ENCODE assay signal across 8 cellular contexts in genomic region chr1:61157420-61157987, GRCh38.
DNase-seq lines count a peak whose midpoint lies in the region; ATAC-seq and TF ChIP-seq lines count a peak whose summit lies in the region.
"Had no signal": no experiment of that assay in that cellular context is flagged by ENCODE, and none has a peak within 500 bp of the region (broad histone marks: within the 10 kb centered on the region; RNA-seq: fewer than 3 reads in every experiment).

No MANE protein-coding gene starts in this region.

- intact Hi-C loops in right cardiac atrium (cut with DNase I) = no loop called here
- intact Hi-C loops in testis (cut with DNase I; ENCODE audit: low total_unique reads) = no loop called here

- H3K27me3 Mint-ChIP-seq in activated CD8-positive, alpha-beta T cell treated with anti-CD3 and anti-CD28 coated beads, Interleukin-2, amount 10 ng/mL, durations not matched to agents 7 days and 5 days (ENCODE audit: low read depth) = peaks cover 21% of the 10 kb centered on the region
- H3K27me3 Mint-ChIP-seq in CD8-positive, alpha-beta memory T cell = no peaks in the 10 kb centered on the region
- H3K27me3 Mint-ChIP-seq: stimulated activated naive CD8-positive, alpha-beta T cell treated with anti-CD3 and anti-CD28 coated beads, Interleukin-15, Interleukin-2, amounts not matched to agents 100 ng/mL and 50 ng/mL, for 24 hours had no signal

- TF ChIP-seq POLR2A in testis (IDR thresholded peaks at IDR 0.05) = no peak

- ATAC-seq in activated CD8-positive, alpha-beta T cell treated with anti-CD3 and anti-CD28 coated beads, Interleukin-2, amount 10 ng/mL, durations not matched to agents 7 days and 5 days = peak; percentile 68
- ATAC-seq in right cardiac atrium = peak; percentile 55 to 71
- ATAC-seq in activated CD4-positive, CD25-positive, alpha-beta regulatory T cell treated with anti-CD3 and anti-CD28 coated beads, Interleukin-2, amount 50 U/mL, for 24 hours = no peak
- no peak for ATAC-seq in HG03097 (IDR thresholded peaks at IDR 0.05; ENCODE audit: low FRiP score, unreplicated experiment)

- no peaks in the 10 kb centered on the region for H3K36me3 ChIP-seq in testis (ENCODE audit: low read depth, missing control alignments)
- no peaks in the 10 kb centered on the region for H3K36me3 ChIP-seq in CD8-positive, alpha-beta memory T cell (ENCODE audit: insufficient read depth, low read length)

- POLR2A ChIA-PET in activated CD8-positive, alpha-beta T cell treated with anti-CD3 and anti-CD28 coated beads, Interleukin-2, amount 10 ng/mL, durations not matched to agents 7 days and 5 days (lab: Charles Lee) = no interaction called here
- POLR2A ChIA-PET in CD8-positive, alpha-beta memory T cell (lab: Charles Lee) = no interaction called here

- H3K4me1 Mint-ChIP-seq in activated CD8-positive, alpha-beta T cell treated with anti-CD3 and anti-CD28 coated beads, Interleukin-2, amount 10 ng/mL, durations not matched to agents 7 days and 5 days (ENCODE audit: low read depth) = peaks cover 31% of the 10 kb centered on the region
- H3K4me1 Mint-ChIP-seq in CD8-positive, alpha-beta memory T cell = peaks cover 15 to 31% (median 24%) of the 10 kb centered on the region in 3 donors

- no peaks in the 10 kb centered on the region for H3K36me3 Mint-ChIP-seq in activated CD8-positive, alpha-beta T cell treated with anti-CD3 and anti-CD28 coated beads, Interleukin-2, amount 10 ng/mL, durations not matched to agents 7 days and 5 days (ENCODE audit: low read depth)
- H3K36me3 Mint-ChIP-seq in CD8-positive, alpha-beta memory T cell = peaks cover 0 to 2% (median 1%) of the 10 kb centered on the region in 3 donors

- H3K27ac Mint-ChIP-seq in activated CD8-positive, alpha-beta T cell treated with anti-CD3 and anti-CD28 coated beads, Interleukin-2, amount 10 ng/mL, durations not matched to agents 7 days and 5 days = no peak overlapping the region
- H3K27ac Mint-ChIP-seq in CD8-positive, alpha-beta memory T cell = peak overlapping the region in 2 of 8 donors; percentile 51 to 66
- H3K27ac Mint-ChIP-seq: stimulated activated naive CD8-positive, alpha-beta T cell treated with anti-CD3 and anti-CD28 coated beads, Interleukin-15, Interleukin-2, amounts not matched to agents 100 ng/mL and 50 ng/mL, for 24 hours had no signal

- H3K27me3 ChIP-seq in right cardiac atrium (ENCODE audit: control insufficient read depth, insufficient read depth) (no peaks in the 10 kb centered on the region), testis (no peaks in the 10 kb centered on the region)
- H3K27me3 ChIP-seq in CD8-positive, alpha-beta memory T cell (ENCODE audit: insufficient read depth, low read length, poor library complexity, severe bottlenecking) = no peaks in the 10 kb centered on the region

- no peaks in the 10 kb centered on the region for H3K9me3 ChIP-seq in right cardiac atrium (ENCODE audit: control insufficient read depth, low read length)
- H3K9me3 ChIP-seq in testis = no peaks in the 10 kb centered on the region
- no peaks in the 10 kb centered on the region for H3K9me3 ChIP-seq in CD8-positive, alpha-beta memory T cell (ENCODE audit: low read length)

- H3K4me3 Mint-ChIP-seq in activated CD8-positive, alpha-beta T cell treated with anti-CD3 and anti-CD28 coated beads, Interleukin-2, amount 10 ng/mL, durations not matched to agents 7 days and 5 days = no peak overlapping the region
- H3K4me3 Mint-ChIP-seq in CD8-positive, alpha-beta memory T cell = no peak overlapping the region
- H3K4me3 Mint-ChIP-seq: stimulated activated naive CD8-positive, alpha-beta T cell treated with anti-CD3 and anti-CD28 coated beads, Interleukin-15, Interleukin-2, amounts not matched to agents 100 ng/mL and 50 ng/mL, for 24 hours had no signal

- no peaks in the 10 kb centered on the region for H3K9me3 Mint-ChIP-seq in activated CD8-positive, alpha-beta T cell treated with anti-CD3 and anti-CD28 coated beads, Interleukin-2, amount 10 ng/mL, durations not matched to agents 7 days and 5 days (ENCODE audit: insufficient read depth)
- H3K9me3 Mint-ChIP-seq in CD8-positive, alpha-beta memory T cell = no peaks in the 10 kb centered on the region
- H3K9me3 Mint-ChIP-seq: stimulated activated naive CD8-positive, alpha-beta T cell treated with anti-CD3 and anti-CD28 coated beads, Interleukin-15, Interleukin-2, amounts not matched to agents 100 ng/mL and 50 ng/mL, for 24 hours had no signal

- DNase-seq in HuH-7 (ENCODE audit: low spot score) = peak; percentile 32
- DNase-seq in activated CD8-positive, alpha-beta T cell treated with anti-CD3 and anti-CD28 coated beads, Interleukin-2, amount 10 ng/mL, durations not matched to agents 7 days and 5 days = peak; percentile 30
- DNase-seq in right cardiac atrium = no peak
- no peak for DNase-seq in testis
- DNase-seq in CD8-positive, alpha-beta memory T cell = no peak

- TF ChIP-seq CTCF in testis (IDR thresholded peaks at IDR 0.05) = no peak

- H3K4me1 ChIP-seq in right cardiac atrium (ENCODE audit: control insufficient read depth, insufficient read depth, low read length) (peaks cover 7% of the 10 kb centered on the region), testis (peaks cover 14% of the 10 kb centered on the region)
- peaks cover 11% of the 10 kb centered on the region for H3K4me1 ChIP-seq in CD8-positive, alpha-beta memory T cell (ENCODE audit: insufficient read depth, low read length)

- WGBS in right cardiac atrium = 27% methylated on average over 3 of the region's 3 CpGs
- 33 to 40% methylated on average over 3 of the region's 3 CpGs for WGBS in testis, 2 donors

- peak overlapping the region; percentile 78 for H3K27ac ChIP-seq in right cardiac atrium (ENCODE audit: low read length)
- peak overlapping the region; percentile 15 to 51 for H3K27ac ChIP-seq in testis
- no peak overlapping the region for H3K27ac ChIP-seq in CD8-positive, alpha-beta memory T cell (ENCODE audit: low read depth, low read length)

- CTCF ChIA-PET in activated CD8-positive, alpha-beta T cell treated with anti-CD3 and anti-CD28 coated beads, Interleukin-2, amount 10 ng/mL, durations not matched to agents 7 days and 5 days (lab: Charles Lee) = interaction anchor here (0.8 to 1.5 kb wide), 5 partner anchors 79 to 431 kb away, joined by 3 to 5 read pairs (median 3); no protein-coding TSS in a partner anchor
- CTCF ChIA-PET in CD8-positive, alpha-beta memory T cell (lab: Charles Lee) = interaction anchor here (1.5 to 1.8 kb wide), 3 partner anchors 17 to 108 kb away, joined by 4 to 9 read pairs (median 5); no protein-coding TSS in a partner anchor

- no peak overlapping the region for H3K4me3 ChIP-seq in right cardiac atrium (ENCODE audit: low read length)
- H3K4me3 ChIP-seq in testis = no peak overlapping the region
- no peak overlapping the region for H3K4me3 ChIP-seq in CD8-positive, alpha-beta memory T cell (ENCODE audit: low read length)

Comparison
In these comparisons a context has a peak if more than half of its experiments do, and no peak if none do; other contexts are left out.
1. DNase-seq: peak in HuH-7 (single experiment) and activated CD8-positive, alpha-beta T cell treated with anti-CD3 and anti-CD28 coated beads, Interleukin-2, amount 10 ng/mL, durations not matched to agents 7 days and 5 days (single experiment); none in right cardiac atrium (0 of 3), testis (single experiment) and CD8-positive, alpha-beta memory T cell (0 of 5).
2. ATAC-seq: peak in activated CD8-positive, alpha-beta T cell treated with anti-CD3 and anti-CD28 coated beads, Interleukin-2, amount 10 ng/mL, durations not matched to agents 7 days and 5 days (single experiment) and right cardiac atrium (2 of 2); none in activated CD4-positive, CD25-positive, alpha-beta regulatory T cell treated with anti-CD3 and anti-CD28 coated beads, Interleukin-2, amount 50 U/mL, for 24 hours (0 of 2) and HG03097 (single experiment).